26 cellular contexts compared by ENCODE assay signal in genomic region chr3:27034255-27034654, GRCh38.
"Had no signal": no experiment of that assay in that cellular context is flagged by ENCODE, and none has a peak within 500 bp of the region (broad histone marks: within the 10 kb centered on the region; RNA-seq: fewer than 3 reads in every experiment).

No MANE protein-coding gene starts in this region.

- ATAC-seq: naive thymus-derived CD8-positive, alpha-beta T cell; sciatic nerve; stimulated activated naive B cell treated with anti-CD40 and anti-IgM and Interleukin-4, amounts not matched to agents 10 μg/mL and 1 μg/mL and 100 μg/mL, for 72 hours; stimulated activated naive CD8-positive, alpha-beta T cell treated with anti-CD3 and anti-CD28 coated beads, Interleukin-15, Interleukin-2, amounts not matched to agents 100 U/mL and 50 U/mL, for 24 hours; upper lobe of right lung had no signal

- H3K36me3 Mint-ChIP-seq: memory B cell; naive thymus-derived CD8-positive, alpha-beta T cell; stimulated activated naive B cell treated with anti-CD40 and anti-IgM and Interleukin-4, amounts not matched to agents 10 μg/mL and 1 μg/mL and 100 μg/mL, for 72 hours had no signal

- H3K27me3 ChIP-seq: hepatocyte, right atrium auricular region, stomach, suprapubic skin, tibial artery, upper lobe of right lung had no signal

- DNase-seq: islet precursor cell; left ventricle myocardium inferior; naive thymus-derived CD8-positive, alpha-beta T cell; nucleus accumbens; stimulated activated CD4-positive, alpha-beta T cell treated with anti-CD3 and anti-CD28 coated beads, Interleukin-12 subunit alpha, Interleukin-12 subunit beta, amount 100 ng/mL, for 4 hours; stimulated activated CD4-positive, alpha-beta T cell treated with anti-CD3 and anti-CD28 coated beads, Interleukin-15, amount 100 ng/mL, for 24 hours; stimulated activated CD4-positive, alpha-beta T cell treated with anti-CD3 and anti-CD28 coated beads, Interleukin-2, amount 100 ng/mL, for 24 hours; stimulated activated CD4-positive, alpha-beta T cell treated with anti-CD3 and anti-CD28 coated beads, Interleukin-4, amount 100 ng/mL, for 1 hour; stimulated activated naive B cell treated with anti-CD40 and anti-IgM and Interleukin-4, amounts not matched to agents 10 μg/mL and 1 μg/mL and 100 μg/mL, for 72 hours; stimulated activated naive CD8-positive, alpha-beta T cell treated with anti-CD3 and anti-CD28 coated beads, Interleukin-15, Interleukin-2, amounts not matched to agents 100 U/mL and 50 U/mL, for 24 hours; stomach; tibial artery; trophoblast cell; upper lobe of right lung had no signal

- H3K27me3 Mint-ChIP-seq: progenitor cell of endocrine pancreas; stimulated activated naive B cell treated with anti-CD40 and anti-IgM and Interleukin-4, amounts not matched to agents 10 μg/mL and 1 μg/mL and 100 μg/mL, for 72 hours had no signal

- H3K27ac Mint-ChIP-seq: memory B cell; naive thymus-derived CD8-positive, alpha-beta T cell; nephron; progenitor cell of endocrine pancreas; stimulated activated naive B cell treated with anti-CD40 and anti-IgM and Interleukin-4, amounts not matched to agents 10 μg/mL and 1 μg/mL and 100 μg/mL, for 72 hours had no signal

- H3K9ac ChIP-seq: parathyroid adenoma had no signal

- H3K4me3 ChIP-seq: hepatocyte, left ventricle myocardium inferior, lung, right atrium auricular region, skin epidermis, stomach, suprapubic skin, thoracic aorta, tibial artery, upper lobe of right lung had no signal

- H3K27ac ChIP-seq: hepatocyte, left ventricle myocardium inferior, parathyroid adenoma, right atrium auricular region, skin epidermis, stomach, suprapubic skin, thoracic aorta, tibial artery, upper lobe of right lung had no signal

- H3K36me3 ChIP-seq: left ventricle myocardium inferior, right atrium auricular region, stomach, suprapubic skin, thoracic aorta, tibial artery, upper lobe of right lung had no signal

- H3K9me3 Mint-ChIP-seq: memory B cell, nephron, neural crest cell had no signal

- H3K4me1 ChIP-seq: left ventricle myocardium inferior, parathyroid adenoma, right atrium auricular region, suprapubic skin, tibial artery, upper lobe of right lung had no signal

- H3K9me3 ChIP-seq: left ventricle myocardium inferior, right atrium auricular region, stomach, suprapubic skin, thoracic aorta, tibial artery, upper lobe of right lung had no signal

- H3K4me1 Mint-ChIP-seq: memory B cell; neural crest cell; stimulated activated naive B cell treated with anti-CD40 and anti-IgM and Interleukin-4, amounts not matched to agents 10 μg/mL and 1 μg/mL and 100 μg/mL, for 72 hours had no signal

- H3K4me3 Mint-ChIP-seq: memory B cell; naive thymus-derived CD8-positive, alpha-beta T cell; nephron; neural crest cell; stimulated activated naive B cell treated with anti-CD40 and anti-IgM and Interleukin-4, amounts not matched to agents 10 μg/mL and 1 μg/mL and 100 μg/mL, for 72 hours had no signal
